ENCODE assay signal across 11 cellular contexts in the genomic region with DNA sequence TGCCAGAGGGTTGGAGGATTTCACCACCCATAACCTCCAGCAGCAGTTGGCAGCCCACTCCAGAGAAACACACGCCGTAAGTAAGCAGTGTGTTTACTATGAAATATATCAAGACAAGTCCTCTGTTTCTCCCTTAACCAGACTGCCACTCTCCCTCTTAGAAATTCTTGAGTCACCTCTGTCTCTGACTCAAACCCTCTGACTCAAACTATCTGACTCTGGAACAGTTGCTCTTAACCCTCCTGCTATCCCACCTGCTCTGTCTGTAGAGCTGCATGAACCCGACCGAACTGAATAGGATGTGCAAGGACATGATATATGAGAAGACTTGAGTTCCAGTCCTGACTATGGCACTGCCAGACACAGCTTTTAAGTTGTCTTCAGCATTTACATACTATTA. TPM values are rescaled to one million over a fixed set of nuclear protein-coding genes. Genes with fewer than 3 reads are reported as not detected.
A peak's percentile ranks its signal among the peaks of the same experiment; 100 is the strongest.
DNase-seq lines count a peak whose midpoint lies in the region; ATAC-seq and TF ChIP-seq lines count a peak whose summit lies in the region.
"Had no signal": no experiment of that assay in that cellular context is flagged by ENCODE, and none has a peak within 500 bp of the region (broad histone marks: within the 10 kb centered on the region; RNA-seq: fewer than 3 reads in every experiment).

No MANE protein-coding gene starts in this region.

- TF ChIP-seq POLR2A in HCT116 (IDR thresholded peaks at IDR 0.05; ENCODE audit: borderline replicate concordance, extremely low read depth, insufficient read depth, insufficient read length) (no peak), transverse colon (IDR thresholded peaks at IDR 0.05) (no peak)

- H4K20me1 ChIP-seq in BLaER1 (peaks cover 12% of the 10 kb centered on the region; the same call in 1 of the 2 replicates), HCT116 (ENCODE audit: insufficient read depth) (no peaks in the 10 kb centered on the region)

- no peaks in the 10 kb centered on the region for H3K27me3 Mint-ChIP-seq in activated T-helper 17 cell treated with anti-CD3 and anti-CD28 coated beads, Interleukin-2, amount 50 U/mL, for 72 hours
- no peaks in the 10 kb centered on the region for H3K27me3 Mint-ChIP-seq in memory B cell

- no peak overlapping the region for H3K4me3 ChIP-seq in BLaER1
- no peak overlapping the region for H3K4me3 ChIP-seq in HCT116 (replicated peaks in 1 of 2; ENCODE audit: low read depth in 1 of 2, low read length in 2 of 2)
- no peak overlapping the region for H3K4me3 ChIP-seq in transverse colon

- TF ChIP-seq RAD21 in HCT116 (IDR thresholded peaks at IDR 0.05; ENCODE audit: low read depth) = no peak

- H3K36me3 ChIP-seq in BLaER1 (peaks cover 56% of the 10 kb centered on the region), HCT116 (ENCODE audit: control insufficient read depth in 1 of 2, insufficient read depth in 2 of 2, low read length in 2 of 2) (no peaks in the 10 kb centered on the region), transverse colon (peaks cover 0 to 7% (median 0%) of the 10 kb centered on the region in 4 donors)

- no peak overlapping the region for H2AFZ ChIP-seq in HCT116 (ENCODE audit: low read depth, low read length, poor library complexity, severe bottlenecking)

- H3K27me3 ChIP-seq in BLaER1 = no peaks in the 10 kb centered on the region
- H3K27me3 ChIP-seq in HCT116 (ENCODE audit: insufficient read depth, low read length) = no peaks in the 10 kb centered on the region
- no peaks in the 10 kb centered on the region for H3K27me3 ChIP-seq in transverse colon

- no peaks in the 10 kb centered on the region for H3K9me2 ChIP-seq in HCT116 (ENCODE audit: insufficient read depth)

- DNase-seq in HCT116 (ENCODE audit: low read depth, low spot score) (no peak), memory B cell (ENCODE audit: low spot score in 2 of 2) (no peak), transverse colon (no peak)
- no peak for DNase-seq in stimulated activated CD4-positive, alpha-beta T cell treated with anti-CD3 and anti-CD28 coated beads, Interleukin-4, amount 100 ng/mL, for 4 hours
- DNase-seq: H9, RPMI8226 had no signal

- no peaks in the 10 kb centered on the region for H3K9me3 Mint-ChIP-seq in activated T-helper 17 cell treated with anti-CD3 and anti-CD28 coated beads, Interleukin-2, amount 50 U/mL, for 72 hours
- H3K9me3 Mint-ChIP-seq in memory B cell = no peaks in the 10 kb centered on the region
- H3K9me3 Mint-ChIP-seq: H9 had no signal

- CTCF ChIA-PET in HCT116 (lab: Charles Lee) = interaction anchor here (0.7 kb wide), 1 partner anchor 86 kb away, joined by 3 read pairs; no protein-coding TSS in a partner anchor

- TF ChIP-seq CTCF in HCT116 (IDR thresholded peaks at IDR 0.05 in 2 of 3, conservative IDR thresholded peaks at IDR 0.05 in 1 of 3; ENCODE audit: borderline replicate concordance in 1 of 3, insufficient read depth in 1 of 3, low read depth in 2 of 3, low read length in 2 of 3) (no peak), transverse colon (IDR thresholded peaks at IDR 0.05) (no peak)

- H3K4me1 ChIP-seq in BLaER1 (peaks cover 22% of the 10 kb centered on the region), HCT116 (ENCODE audit: control insufficient read depth in 1 of 2, insufficient read depth in 2 of 2, low read length in 2 of 2) (peaks cover 24 to 43% of the 10 kb centered on the region in 2 experiments), transverse colon (peaks cover 8 to 21% (median 15%) of the 10 kb centered on the region in 4 donors)

- BruUV-seq in HCT116 (replicated peaks; lab: Mats Ljungman, UMichigan) = no TSS peak

- ATAC-seq in HCT116 = no peak
- peak; percentile 11 for ATAC-seq in activated T-helper 17 cell treated with anti-CD3 and anti-CD28 coated beads, Interleukin-2, amount 50 U/mL, for 72 hours (replicated peaks)
- no peak for ATAC-seq in memory B cell (ENCODE audit: low read depth)
- no peak for ATAC-seq in HG02938 (IDR thresholded peaks at IDR 0.05; ENCODE audit: unreplicated experiment)
- no peak for ATAC-seq in HG02678 (IDR thresholded peaks at IDR 0.05; ENCODE audit: unreplicated experiment)
- ATAC-seq: GM12878 had no signal

- 87% methylated on average over 4 of the region's 4 CpGs; no CpG with 5 or more reads in 1 of the 2 donors for WGBS in transverse colon (ENCODE audit: low coverage in 1 of 2), 2 donors

- TF ChIP-seq EP300 in transverse colon (IDR thresholded peaks at IDR 0.05; ENCODE audit: low read depth) = no peak

- H3K9me3 ChIP-seq in BLaER1 (no peaks in the 10 kb centered on the region), HCT116 (ENCODE audit: control insufficient read depth in 1 of 2, insufficient read depth in 1 of 2, low read depth in 1 of 2, low read length in 2 of 2) (no peaks in the 10 kb centered on the region), transverse colon (no peaks in the 10 kb centered on the region)

- peaks cover 10% of the 10 kb centered on the region for H3K4me1 Mint-ChIP-seq in activated T-helper 17 cell treated with anti-CD3 and anti-CD28 coated beads, Interleukin-2, amount 50 U/mL, for 72 hours
- peaks cover 20% of the 10 kb centered on the region for H3K4me1 Mint-ChIP-seq in memory B cell

- H3K4me3 Mint-ChIP-seq in activated T-helper 17 cell treated with anti-CD3 and anti-CD28 coated beads, Interleukin-2, amount 50 U/mL, for 72 hours = peak overlapping the region; percentile 99
- peak overlapping the region; percentile 42 for H3K4me3 Mint-ChIP-seq in memory B cell

- intact Hi-C loops in HCT116 (cut with micrococcal nuclease) = no loop called here
- intact Hi-C loops in transverse colon (cut with DNase I; ENCODE audit: low total_unique reads) = loop anchor here (5.0 kb wide), 1 partner anchor 1790 kb away; no protein-coding TSS in a partner anchor

- no peak overlapping the region for H3K27ac Mint-ChIP-seq in activated T-helper 17 cell treated with anti-CD3 and anti-CD28 coated beads, Interleukin-2, amount 50 U/mL, for 72 hours
- H3K27ac Mint-ChIP-seq in memory B cell = no peak overlapping the region

- in situ Hi-C loops in transverse colon (cut with MboI; ENCODE audit: low pct_ligation_motif_present in 1 of 4, low pct_unique_long_range_greater_than_20kb in 1 of 4, low sequenced_read_pairs in 3 of 4) = no loop called here

- H3K36me3 Mint-ChIP-seq in activated T-helper 17 cell treated with anti-CD3 and anti-CD28 coated beads, Interleukin-2, amount 50 U/mL, for 72 hours (ENCODE audit: low read depth) = no peaks in the 10 kb centered on the region
- H3K36me3 Mint-ChIP-seq in memory B cell = peaks cover 3% of the 10 kb centered on the region

- POLR2A ChIA-PET in HCT116 (lab: Charles Lee) = interaction anchor here (0.7 kb wide), 1 partner anchor 29 kb away, joined by 4 read pairs; no protein-coding TSS in a partner anchor

- peaks cover 29% of the 10 kb centered on the region for H3K79me2 ChIP-seq in HCT116 (ENCODE audit: insufficient read depth, low read length)

- no peak overlapping the region for H3K27ac ChIP-seq in BLaER1
- H3K27ac ChIP-seq in HCT116 (ENCODE audit: low read depth, low read length) = no peak overlapping the region; the same call in 1 of the 2 replicates
- H3K27ac ChIP-seq in transverse colon = no peak overlapping the region

- H3K9ac ChIP-seq in BLaER1 (no peak overlapping the region), HCT116 (ENCODE audit: low read length) (peak overlapping the region; percentile 2; the same call in 1 of the 2 replicates)

- RAD21 ChIA-PET in HCT116 (lab: Charles Lee; ENCODE audit: low non-redundant PET in 1 of 2, low total read pairs in 2 of 2, uncharacterized antibody in 2 of 2, unreplicated experiment in 2 of 2) = no interaction called here

- peak overlapping the region; percentile 89 for H3K4me2 ChIP-seq in BLaER1
- H3K4me2 ChIP-seq in HCT116 (ENCODE audit: low read length) = peak overlapping the region; percentile 98

TF ChIP-seq in HCT116, 20 proteins besides CTCF, POLR2A, EP300 and RAD21:
- TF ChIP-seq, protein P1, sequence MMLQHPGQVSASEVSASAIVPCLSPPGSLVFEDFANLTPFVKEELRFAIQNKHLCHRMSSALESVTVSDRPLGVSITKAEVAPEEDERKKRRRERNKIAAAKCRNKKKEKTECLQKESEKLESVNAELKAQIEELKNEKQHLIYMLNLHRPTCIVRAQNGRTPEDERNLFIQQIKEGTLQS (IDR thresholded peaks at IDR 0.05) = no peak
- TF ChIP-seq SRF (IDR thresholded peaks at IDR 0.05; ENCODE audit: low read depth) (no peak), CBX3 (IDR thresholded peaks at IDR 0.05; ENCODE audit: low read depth) (no peak), CEBPB (IDR thresholded peaks at IDR 0.05; ENCODE audit: low read depth) (no peak), EGR1 (IDR thresholded peaks at IDR 0.05; ENCODE audit: low read depth) (no peak), FOSL1 (IDR thresholded peaks at IDR 0.05; ENCODE audit: low read depth) (peak; percentile 46; the same call in 1 of the 2 replicates), SIN3A (IDR thresholded peaks at IDR 0.05; ENCODE audit: low read depth) (no peak), ZNF274 (IDR thresholded peaks at IDR 0.05; ENCODE audit: low read depth, low read length) (no peak), EZH2 (IDR thresholded peaks at IDR 0.05) (no peak)

RNA-seq across cellular contexts. Expression of gene INPP5B, which starts 14.1 kb away (rescaled TPM):
- total RNA-seq in HCT116 (2021; ENCODE audit: unreplicated experiment) (20.8 TPM), transverse colon (10 to 100 TPM; 32.6 to 43.6 (median 39.1) TPM)
- 12.0 and 14.9 TPM in 2 replicates for polyA plus RNA-seq in HCT116 (2012)
- total RNA-seq in activated T-helper 17 cell treated with anti-CD3 and anti-CD28 coated beads, Interleukin-2, amount 50 U/mL, for 72 hours = 10 to 100 TPM; 21.6 to 26.9 TPM

RNA-seq across cellular contexts. Expression of gene SF3A3, which starts 57.1 kb away (rescaled TPM):
- total RNA-seq in HCT116 (2021; ENCODE audit: unreplicated experiment) = 74.4 TPM
- polyA plus RNA-seq in HCT116 (2012) = 31.9 and 37.4 TPM in 2 replicates
- 100 to 1,000 TPM in 1 of 2 donors, 10 to 100 TPM in 1; 77.5 to 129 TPM for total RNA-seq in activated T-helper 17 cell treated with anti-CD3 and anti-CD28 coated beads, Interleukin-2, amount 50 U/mL, for 72 hours
- total RNA-seq in transverse colon = 10 to 100 TPM; 17.7 to 55.0 (median 39.5) TPM
